2 cellular contexts compared by ENCODE assay signal in the genomic region with DNA sequence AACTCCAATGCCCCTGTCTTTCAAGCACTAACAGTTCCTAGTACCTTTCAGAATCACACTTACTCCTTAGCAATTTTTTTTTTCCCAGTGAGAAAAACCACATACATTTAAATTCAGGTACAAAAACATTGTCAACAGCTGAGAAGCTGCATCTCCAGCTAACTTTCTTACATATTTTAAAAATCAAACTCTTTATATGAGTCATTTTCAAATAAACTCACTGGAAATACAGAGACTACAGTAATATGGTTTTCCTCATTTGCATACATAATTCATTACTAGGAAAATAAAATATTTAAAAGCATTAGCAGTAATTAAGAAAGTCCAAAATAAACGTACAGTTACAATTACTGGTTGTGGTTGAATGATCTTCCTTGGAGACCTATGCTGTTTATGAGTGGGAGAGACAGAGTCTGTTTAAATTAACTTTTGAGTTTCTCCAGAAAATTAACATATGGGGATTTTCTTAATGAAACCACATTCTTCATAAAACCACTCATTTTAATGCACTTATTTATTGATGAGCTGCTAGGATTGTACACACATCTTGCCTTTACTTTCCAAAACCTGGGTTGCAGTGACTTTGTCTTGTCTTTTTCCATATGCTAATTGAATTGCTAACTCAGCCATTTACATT.
TF ChIP-seq lines count a peak whose summit lies in the region.

No MANE protein-coding gene starts in this region.

TF ChIP-seq in GM23338, 12 proteins besides CTCF, POLR2A, EP300 and RAD21 (continues in another document):
- TF ChIP-seq POLR2AphosphoS5 (IDR thresholded peaks at IDR 0.05; ENCODE audit: low read depth) (no peak), ZNF114 (CRISPR knock-in tag; IDR thresholded peaks at IDR 0.05) (no peak), ZNF331 (CRISPR knock-in tag; IDR thresholded peaks at IDR 0.05; ENCODE audit: low read depth) (no peak), JUNB (IDR thresholded peaks at IDR 0.05; ENCODE audit: unreplicated experiment) (no peak), CREB1 (CRISPR knock-in tag; IDR thresholded peaks at IDR 0.05; ENCODE audit: low read depth) (no peak), EZH2phosphoT487 (IDR thresholded peaks at IDR 0.05; ENCODE audit: unreplicated experiment) (no peak), EZH2 (IDR thresholded peaks at IDR 0.05; ENCODE audit: low read depth, unreplicated experiment) (no peak), NANOG (IDR thresholded peaks at IDR 0.05; ENCODE audit: borderline replicate concordance) (no peak)
- TF ChIP-seq, protein P1, sequence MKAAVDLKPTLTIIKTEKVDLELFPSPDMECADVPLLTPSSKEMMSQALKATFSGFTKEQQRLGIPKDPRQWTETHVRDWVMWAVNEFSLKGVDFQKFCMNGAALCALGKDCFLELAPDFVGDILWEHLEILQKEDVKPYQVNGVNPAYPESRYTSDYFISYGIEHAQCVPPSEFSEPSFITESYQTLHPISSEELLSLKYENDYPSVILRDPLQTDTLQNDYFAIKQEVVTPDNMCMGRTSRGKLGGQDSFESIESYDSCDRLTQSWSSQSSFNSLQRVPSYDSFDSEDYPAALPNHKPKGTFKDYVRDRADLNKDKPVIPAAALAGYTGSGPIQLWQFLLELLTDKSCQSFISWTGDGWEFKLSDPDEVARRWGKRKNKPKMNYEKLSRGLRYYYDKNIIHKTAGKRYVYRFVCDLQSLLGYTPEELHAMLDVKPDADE (IDR thresholded peaks at IDR 0.05), result no peak
- TF ChIP-seq, protein P2, sequence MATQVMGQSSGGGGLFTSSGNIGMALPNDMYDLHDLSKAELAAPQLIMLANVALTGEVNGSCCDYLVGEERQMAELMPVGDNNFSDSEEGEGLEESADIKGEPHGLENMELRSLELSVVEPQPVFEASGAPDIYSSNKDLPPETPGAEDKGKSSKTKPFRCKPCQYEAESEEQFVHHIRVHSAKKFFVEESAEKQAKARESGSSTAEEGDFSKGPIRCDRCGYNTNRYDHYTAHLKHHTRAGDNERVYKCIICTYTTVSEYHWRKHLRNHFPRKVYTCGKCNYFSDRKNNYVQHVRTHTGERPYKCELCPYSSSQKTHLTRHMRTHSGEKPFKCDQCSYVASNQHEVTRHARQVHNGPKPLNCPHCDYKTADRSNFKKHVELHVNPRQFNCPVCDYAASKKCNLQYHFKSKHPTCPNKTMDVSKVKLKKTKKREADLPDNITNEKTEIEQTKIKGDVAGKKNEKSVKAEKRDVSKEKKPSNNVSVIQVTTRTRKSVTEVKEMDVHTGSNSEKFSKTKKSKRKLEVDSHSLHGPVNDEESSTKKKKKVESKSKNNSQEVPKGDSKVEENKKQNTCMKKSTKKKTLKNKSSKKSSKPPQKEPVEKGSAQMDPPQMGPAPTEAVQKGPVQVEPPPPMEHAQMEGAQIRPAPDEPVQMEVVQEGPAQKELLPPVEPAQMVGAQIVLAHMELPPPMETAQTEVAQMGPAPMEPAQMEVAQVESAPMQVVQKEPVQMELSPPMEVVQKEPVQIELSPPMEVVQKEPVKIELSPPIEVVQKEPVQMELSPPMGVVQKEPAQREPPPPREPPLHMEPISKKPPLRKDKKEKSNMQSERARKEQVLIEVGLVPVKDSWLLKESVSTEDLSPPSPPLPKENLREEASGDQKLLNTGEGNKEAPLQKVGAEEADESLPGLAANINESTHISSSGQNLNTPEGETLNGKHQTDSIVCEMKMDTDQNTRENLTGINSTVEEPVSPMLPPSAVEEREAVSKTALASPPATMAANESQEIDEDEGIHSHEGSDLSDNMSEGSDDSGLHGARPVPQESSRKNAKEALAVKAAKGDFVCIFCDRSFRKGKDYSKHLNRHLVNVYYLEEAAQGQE (IDR thresholded peaks at IDR 0.05; ENCODE audit: unreplicated experiment), result no peak

TF ChIP-seq in K562, 482 proteins besides CTCF, POLR2A, EP300 and RAD21:
- TF ChIP-seq MAFF (IDR thresholded peaks at IDR 0.05; ENCODE audit: low read length) (0 out of 2 replicates have a peak, but pooled peaks have one; percentile 5), JUND (IDR thresholded peaks at IDR 0.05; ENCODE audit: borderline replicate concordance, low read depth, low read length) (no peak), JUND (tag; IDR thresholded peaks at IDR 0.05; ENCODE audit: borderline replicate concordance, low read depth, low read length) (no peak), PHF8 (IDR thresholded peaks at IDR 0.05; ENCODE audit: borderline replicate concordance, low read length) (no peak), SAP30 (IDR thresholded peaks at IDR 0.05; ENCODE audit: borderline replicate concordance, insufficient read depth, low read depth, low read length, poor library complexity, severe bottlenecking) (no peak), STAT5A (IDR thresholded peaks at IDR 0.05; ENCODE audit: borderline replicate concordance, low read length) (no peak), BRF1 (IDR thresholded peaks at IDR 0.05; ENCODE audit: borderline replicate concordance, extremely low read depth, insufficient read length) (no peak), CREM (IDR thresholded peaks at IDR 0.05; ENCODE audit: low read depth) (no peak), FUS (optimal IDR thresholded peaks at IDR 0.05; ENCODE audit: low read depth, low read length) (no peak), SRSF9 (IDR thresholded peaks at IDR 0.05; ENCODE audit: borderline replicate concordance, low read depth, low read length) (no peak), MECOM (CRISPR knock-in tag; IDR thresholded peaks at IDR 0.05) (no peak), ZNF780A (CRISPR knock-in tag; IDR thresholded peaks at IDR 0.05) (no peak), SRSF1 (IDR thresholded peaks at IDR 0.05; ENCODE audit: low read depth, low read length) (no peak), LARP7 (IDR thresholded peaks at IDR 0.05) (no peak), C11orf30 (IDR thresholded peaks at IDR 0.05; ENCODE audit: low read depth) (peak; percentile 32; the same call in 1 of the 2 replicates), ZNF316 (IDR thresholded peaks at IDR 0.05) (peak; percentile 45; the same call in 1 of the 2 replicates), GTF2F1 (IDR thresholded peaks at IDR 0.05; ENCODE audit: low read depth, low read length) (no peak), NFXL1 (CRISPR knock-in tag; IDR thresholded peaks at IDR 0.05) (no peak), ZNF57 (CRISPR knock-in tag; IDR thresholded peaks at IDR 0.05) (no peak), MBD2 (IDR thresholded peaks at IDR 0.05; ENCODE audit: borderline replicate concordance, low read depth) (no peak), HNRNPH1 (optimal IDR thresholded peaks at IDR 0.05; ENCODE audit: low read depth, low read length) (no peak), NCOA6 (IDR thresholded peaks at IDR 0.05) (no peak), FOXP1 (CRISPR knock-in tag; IDR thresholded peaks at IDR 0.05) (no peak)
- TF ChIP-seq, protein P3, sequence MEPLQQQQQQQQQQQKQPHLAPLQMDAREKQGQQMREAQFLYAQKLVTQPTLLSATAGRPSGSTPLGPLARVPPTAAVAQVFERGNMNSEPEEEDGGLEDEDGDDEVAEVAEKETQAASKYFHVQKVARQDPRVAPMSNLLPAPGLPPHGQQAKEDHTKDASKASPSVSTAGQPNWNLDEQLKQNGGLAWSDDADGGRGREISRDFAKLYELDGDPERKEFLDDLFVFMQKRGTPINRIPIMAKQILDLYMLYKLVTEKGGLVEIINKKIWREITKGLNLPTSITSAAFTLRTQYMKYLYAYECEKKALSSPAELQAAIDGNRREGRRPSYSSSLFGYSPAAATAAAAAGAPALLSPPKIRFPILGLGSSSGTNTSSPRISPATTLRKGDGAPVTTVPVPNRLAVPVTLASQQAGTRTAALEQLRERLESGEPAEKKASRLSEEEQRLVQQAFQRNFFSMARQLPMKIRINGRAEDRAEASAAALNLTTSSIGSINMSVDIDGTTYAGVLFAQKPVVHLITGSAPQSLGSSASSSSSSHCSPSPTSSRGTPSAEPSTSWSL (CRISPR knock-in tag; IDR thresholded peaks at IDR 0.05; ENCODE audit: borderline replicate concordance), result no peak
- TF ChIP-seq, protein P4, sequence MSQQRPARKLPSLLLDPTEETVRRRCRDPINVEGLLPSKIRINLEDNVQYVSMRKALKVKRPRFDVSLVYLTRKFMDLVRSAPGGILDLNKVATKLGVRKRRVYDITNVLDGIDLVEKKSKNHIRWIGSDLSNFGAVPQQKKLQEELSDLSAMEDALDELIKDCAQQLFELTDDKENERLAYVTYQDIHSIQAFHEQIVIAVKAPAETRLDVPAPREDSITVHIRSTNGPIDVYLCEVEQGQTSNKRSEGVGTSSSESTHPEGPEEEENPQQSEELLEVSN (IDR thresholded peaks at IDR 0.05; ENCODE audit: borderline replicate concordance in 1 of 2, extremely low read depth in 1 of 2, insufficient read depth in 1 of 2, insufficient read length in 1 of 2, low read depth in 1 of 2, low read length in 1 of 2, poor library complexity in 1 of 2, severe bottlenecking in 1 of 2), result no peak
- TF ChIP-seq, protein P5, sequence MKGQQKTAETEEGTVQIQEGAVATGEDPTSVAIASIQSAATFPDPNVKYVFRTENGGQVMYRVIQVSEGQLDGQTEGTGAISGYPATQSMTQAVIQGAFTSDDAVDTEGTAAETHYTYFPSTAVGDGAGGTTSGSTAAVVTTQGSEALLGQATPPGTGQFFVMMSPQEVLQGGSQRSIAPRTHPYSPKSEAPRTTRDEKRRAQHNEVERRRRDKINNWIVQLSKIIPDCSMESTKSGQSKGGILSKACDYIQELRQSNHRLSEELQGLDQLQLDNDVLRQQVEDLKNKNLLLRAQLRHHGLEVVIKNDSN (CRISPR knock-in tag; IDR thresholded peaks at IDR 0.05), result no peak
